ENCODE assay signal across 8 cellular contexts in genomic region chr5:43661102-43661501, GRCh38. TPM values are rescaled to one million over a fixed set of nuclear protein-coding genes. Genes with fewer than 3 reads are reported as not detected.
DNase-seq lines count a peak whose midpoint lies in the region; ATAC-seq and TF ChIP-seq lines count a peak whose summit lies in the region.

No MANE protein-coding gene starts in this region.

- WGBS in heart left ventricle, 4 donors: 58 to 81% (median 69%) methylated on average over 1 to 2 of the region's 2 CpGs

- peaks cover 0 to 79% (median 64%) of the 10 kb centered on the region in 9 donors for H3K36me3 ChIP-seq in heart left ventricle

- no peaks in the 10 kb centered on the region for H3K27me3 ChIP-seq in heart left ventricle

- H3K4me3 ChIP-seq in heart left ventricle: no peak overlapping the region
- H3K4me3 ChIP-seq in retinal pigment epithelial cell (ENCODE audit: low read length): no peak overlapping the region

- no peak overlapping the region for H3K27ac ChIP-seq in heart left ventricle

- intact Hi-C loops in heart left ventricle (cut with DNase I): loop anchor here in 2 of 10 donors (5.0 to 10.0 kb wide), 3 partner anchors 164 to 1114 kb away; no protein-coding TSS in a partner anchor
- intact Hi-C loops in left cardiac atrium (cut with DNase I): no loop called here

- no peaks in the 10 kb centered on the region for H3K9me3 ChIP-seq in heart left ventricle

- ATAC-seq in heart left ventricle (no peak), left cardiac atrium (no peak), GM18502 (IDR thresholded peaks at IDR 0.05; ENCODE audit: poor library complexity, unreplicated experiment) (no peak), HG03439 (IDR thresholded peaks at IDR 0.05; ENCODE audit: unreplicated experiment) (no peak)

- peaks cover 0 to 12% (median 2%) of the 10 kb centered on the region in 12 donors for H3K4me1 ChIP-seq in heart left ventricle

- DNase-seq in heart left ventricle: no peak
- DNase-seq in left cardiac atrium: no peak
- DNase-seq in NCI-H460 (ENCODE audit: extremely low read depth, low read depth): peak; percentile 45
- DNase-seq in dermis microvascular lymphatic vessel endothelial cell (ENCODE audit: low read depth in 2 of 2): peak; percentile 26 to 61
- DNase-seq in retinal pigment epithelial cell (ENCODE audit: low read depth): no peak
- no peak for DNase-seq in HuH-7 (ENCODE audit: low spot score)

- peak; percentile 36 to 58 (median 48) for TF ChIP-seq CTCF in heart left ventricle (IDR thresholded peaks at IDR 0.05)
- TF ChIP-seq CTCF in retinal pigment epithelial cell (conservative IDR thresholded peaks at IDR 0.05; ENCODE audit: low read depth, low read length): peak; percentile 25

- no peak for TF ChIP-seq POLR2A in heart left ventricle (IDR thresholded peaks at IDR 0.05)

RNA-seq across cellular contexts. Expression of gene NNT, which starts 58.1 kb away (rescaled TPM):
- total RNA-seq in heart left ventricle (100 to 1,000 TPM; 206 to 631 (median 475) TPM), left cardiac atrium (100 to 1,000 TPM; 323 to 422 TPM), dermis microvascular lymphatic vessel endothelial cell (61.4 and 96.0 TPM in 2 replicates)
- polyA plus RNA-seq in heart left ventricle: 100 to 1,000 TPM in 1 of 2 donors, 10 to 100 TPM in 1; 53.8 to 119 TPM
- total RNA-seq in NCI-H460 (2014; rRNA removed; shearing (Covaris generic)): 30.9 and 35.9 TPM in 2 replicates
- 29.8 and 31.5 TPM in 2 replicates for polyA plus RNA-seq in NCI-H460 (2014; cell fraction: nucleus; rRNA removed)

Comparison
In these comparisons a context has a peak if more than half of its experiments do, and no peak if none do; other contexts are left out.
1. DNase-seq: peak in NCI-H460 (single experiment) and dermis microvascular lymphatic vessel endothelial cell (2 of 2); none in heart left ventricle (0 of 5), left cardiac atrium (single experiment), retinal pigment epithelial cell (single experiment) and HuH-7 (single experiment).